Comparison of ENCODE assay signal across 15 cellular contexts in the genomic region with DNA sequence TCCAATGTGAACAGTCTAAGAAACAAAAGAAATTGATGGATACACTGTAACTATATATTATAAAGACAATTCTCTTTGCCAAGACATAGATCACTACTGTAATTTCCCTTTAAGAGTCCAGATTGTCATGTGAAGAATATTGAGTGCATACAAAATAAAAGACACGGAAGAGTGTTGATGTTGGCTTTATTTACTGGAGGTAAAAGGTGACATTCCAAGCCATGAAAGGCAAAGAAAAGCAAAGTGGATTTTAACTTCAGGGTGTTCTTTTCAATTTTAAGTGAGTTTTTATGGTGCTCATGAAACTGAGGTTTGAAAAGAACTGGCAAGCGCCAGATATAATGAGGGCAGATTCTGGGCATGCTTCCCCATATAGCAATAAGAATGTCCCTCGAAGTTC.
DNase-seq lines count a peak whose midpoint lies in the region; ATAC-seq and TF ChIP-seq lines count a peak whose summit lies in the region.
"Had no signal": no experiment of that assay in that cellular context is flagged by ENCODE, and none has a peak within 500 bp of the region (broad histone marks: within the 10 kb centered on the region; RNA-seq: fewer than 3 reads in every experiment).

No MANE protein-coding gene starts in this region.

- no peak overlapping the region for H3K4me3 ChIP-seq in body of pancreas
- H3K4me3 ChIP-seq in left lung = no peak overlapping the region
- no peak overlapping the region for H3K4me3 ChIP-seq in subcutaneous abdominal adipose tissue (ENCODE audit: low read depth in 1 of 5, low read length in 5 of 5)
- H3K4me3 ChIP-seq: SJSA1 had no signal

- DNase-seq in HT-29 (ENCODE audit: low spot score) (peak; percentile 57), body of pancreas (no peak), left lung (no peak), NCI-H774 (lab: John Stamatoyannopoulos, UW) (no peak), SK-N-DZ (ENCODE audit: low spot score) (no peak), SIG-M5 (lab: John Stamatoyannopoulos, UW) (no peak)
- DNase-seq: ACHN; CD4-positive, CD25-positive, alpha-beta regulatory T cell; DMS79 treated with DMSO at 0.1 percent for 48 hours; MM.1S; NCI-H1105; NCI-H1694 treated with DMSO at 0.1 percent for 48 hours had no signal

- intact Hi-C loops in body of pancreas (cut with DNase I) = no loop called here
- intact Hi-C loops in left lung (cut with DNase I) = no loop called here

- no peaks in the 10 kb centered on the region for H3K36me3 ChIP-seq in body of pancreas (replicated peaks in 1 of 2; ENCODE audit: insufficient read depth in 1 of 2, low read depth in 2 of 2)
- H3K36me3 ChIP-seq in left lung = no peaks in the 10 kb centered on the region
- no peaks in the 10 kb centered on the region for H3K36me3 ChIP-seq in subcutaneous abdominal adipose tissue (ENCODE audit: control insufficient read depth in 5 of 5, insufficient read depth in 5 of 5, low read length in 5 of 5)
- H3K36me3 ChIP-seq: SJSA1 had no signal

- no peak for TF ChIP-seq POLR2A in body of pancreas (IDR thresholded peaks at IDR 0.05)

- WGBS in body of pancreas, 2 donors = 58 to 59% methylated on average over 3 of the region's 3 CpGs

- H3K4me1 ChIP-seq in body of pancreas (peaks cover 36% of the 10 kb centered on the region), left lung (peaks cover 0 to 35% of the 10 kb centered on the region in 2 donors), subcutaneous abdominal adipose tissue (ENCODE audit: control insufficient read depth in 5 of 5, insufficient read depth in 5 of 5, low read length in 5 of 5) (peaks cover 0 to 21% (median 0%) of the 10 kb centered on the region in 5 donors)

- H3K9ac ChIP-seq in subcutaneous abdominal adipose tissue (ENCODE audit: low read length in 5 of 5) = no peak overlapping the region
- H3K9ac ChIP-seq: KMS-11 had no signal

- ATAC-seq in body of pancreas (no peak), left lung (peak; percentile 20)

- H3K9me3 ChIP-seq in body of pancreas = no peaks in the 10 kb centered on the region
- no peaks in the 10 kb centered on the region for H3K9me3 ChIP-seq in left lung
- H3K9me3 ChIP-seq in subcutaneous abdominal adipose tissue (ENCODE audit: control insufficient read depth in 5 of 5, low read length in 5 of 5) = no peaks in the 10 kb centered on the region
- H3K9me3 ChIP-seq: SJSA1 had no signal

- peak overlapping the region in 3 of 4 donors; percentile 4 to 40 (median 17) for H3K27ac ChIP-seq in body of pancreas
- H3K27ac ChIP-seq in left lung = peak overlapping the region in 1 of 2 donors; percentile 52
- peak overlapping the region; percentile 76 for H3K27ac ChIP-seq in subcutaneous abdominal adipose tissue (ENCODE audit: low read depth, low read length)
- H3K27ac ChIP-seq: KMS-11, SJSA1 had no signal

- H3K27me3 ChIP-seq in body of pancreas = no peaks in the 10 kb centered on the region
- no peaks in the 10 kb centered on the region for H3K27me3 ChIP-seq in left lung
- H3K27me3 ChIP-seq in subcutaneous abdominal adipose tissue (ENCODE audit: control insufficient read depth in 5 of 5, insufficient read depth in 4 of 5, low read length in 5 of 5) = peaks cover 4 to 10% (median 8%) of the 10 kb centered on the region in 5 donors
- H3K27me3 ChIP-seq: SJSA1 had no signal

- TF ChIP-seq CTCF in body of pancreas (IDR thresholded peaks at IDR 0.05) (no peak), left lung (IDR thresholded peaks at IDR 0.05) (no peak)
